Comparison of ENCODE assay signal across 15 cellular contexts in genomic region chr16:3574195-3574594, GRCh38. TPM values are rescaled to one million over a fixed set of nuclear protein-coding genes. Genes with fewer than 3 reads are reported as not detected.
DNase-seq lines count a peak whose midpoint lies in the region; ATAC-seq and TF ChIP-seq lines count a peak whose summit lies in the region.
"Had no signal": no experiment of that assay in that cellular context is flagged by ENCODE, and none has a peak within 500 bp of the region (broad histone marks: within the 10 kb centered on the region; RNA-seq: fewer than 3 reads in every experiment).

No MANE protein-coding gene starts in this region.

- peaks cover 44% of the 10 kb centered on the region for H3K4me1 Mint-ChIP-seq in activated T-cell treated with anti-CD3 and anti-CD28 coated beads, Interleukin-2, amount 50 U/mL, for 72 hours (ENCODE audit: low read depth)
- peaks cover 56% of the 10 kb centered on the region for H3K4me1 Mint-ChIP-seq in activated T-cell treated with anti-CD3 and anti-CD28 coated beads, Interleukin-2, amount 50 U/mL, for 4 hours (ENCODE audit: low read depth)
- peaks cover 53% of the 10 kb centered on the region for H3K4me1 Mint-ChIP-seq in central memory CD8-positive, alpha-beta T cell

- no peak for ATAC-seq in activated T-cell treated with anti-CD3 and anti-CD28 coated beads, Interleukin-2, amount 50 U/mL, for 72 hours (replicated peaks in 1 of 2)
- no peak for ATAC-seq in activated T-cell treated with anti-CD3 and anti-CD28 coated beads, Interleukin-2, amount 50 U/mL, for 4 hours
- ATAC-seq in central memory CD8-positive, alpha-beta T cell (replicated peaks; ENCODE audit: extremely low read depth, poor library complexity, severe bottlenecking) = no peak
- ATAC-seq in HG02970 (IDR thresholded peaks at IDR 0.05; ENCODE audit: low FRiP score, unreplicated experiment) = no peak
- ATAC-seq: K562, Right ventricle myocardium inferior had no signal

- peak overlapping the region; percentile 54 for H3K27ac Mint-ChIP-seq in activated T-cell treated with anti-CD3 and anti-CD28 coated beads, Interleukin-2, amount 50 U/mL, for 72 hours
- H3K27ac Mint-ChIP-seq in central memory CD8-positive, alpha-beta T cell (ENCODE audit: low read depth) = peak overlapping the region; percentile 25

- H3K36me3 Mint-ChIP-seq in activated T-cell treated with anti-CD3 and anti-CD28 coated beads, Interleukin-2, amount 50 U/mL, for 72 hours (ENCODE audit: insufficient read depth in 2 of 2) = peaks cover 15 to 17% of the 10 kb centered on the region in 2 donors
- peaks cover 17% of the 10 kb centered on the region for H3K36me3 Mint-ChIP-seq in activated T-cell treated with anti-CD3 and anti-CD28 coated beads, Interleukin-2, amount 50 U/mL, for 4 hours (ENCODE audit: insufficient read depth)
- H3K36me3 Mint-ChIP-seq in central memory CD8-positive, alpha-beta T cell (ENCODE audit: insufficient read depth) = peaks cover 39% of the 10 kb centered on the region

- H3K36me3 ChIP-seq in H7 (replicated peaks; ENCODE audit: control insufficient read depth, insufficient read depth, low read length) (no peaks in the 10 kb centered on the region), spleen (peaks cover 0 to 32% (median 4%) of the 10 kb centered on the region in 6 donors), tibial artery (no peaks in the 10 kb centered on the region)

- peaks cover 3 to 20% (median 15%) of the 10 kb centered on the region in 8 donors for H3K9me3 ChIP-seq in spleen
- peaks cover 0 to 12% (median 5%) of the 10 kb centered on the region in 3 donors for H3K9me3 ChIP-seq in tibial artery

- H3K27me3 Mint-ChIP-seq in activated T-cell treated with anti-CD3 and anti-CD28 coated beads, Interleukin-2, amount 50 U/mL, for 72 hours (ENCODE audit: low read depth) = no peaks in the 10 kb centered on the region
- no peaks in the 10 kb centered on the region for H3K27me3 Mint-ChIP-seq in activated T-cell treated with anti-CD3 and anti-CD28 coated beads, Interleukin-2, amount 50 U/mL, for 4 hours (ENCODE audit: low read depth)
- no peaks in the 10 kb centered on the region for H3K27me3 Mint-ChIP-seq in central memory CD8-positive, alpha-beta T cell

- H3K4me1 ChIP-seq in spleen (peaks cover 13 to 70% (median 39%) of the 10 kb centered on the region in 6 donors), tibial artery (peaks cover 0 to 6% (median 3%) of the 10 kb centered on the region in 4 donors)

- peak overlapping the region in 1 of 2 donors; percentile 99 for H3K4me3 Mint-ChIP-seq in activated T-cell treated with anti-CD3 and anti-CD28 coated beads, Interleukin-2, amount 50 U/mL, for 72 hours
- H3K4me3 Mint-ChIP-seq in activated T-cell treated with anti-CD3 and anti-CD28 coated beads, Interleukin-2, amount 50 U/mL, for 4 hours = no peak overlapping the region
- peak overlapping the region; percentile 99 for H3K4me3 Mint-ChIP-seq in central memory CD8-positive, alpha-beta T cell

- no peak for DNase-seq in activated T-cell treated with anti-CD3 and anti-CD28 coated beads, Interleukin-2, amount 50 U/mL, for 72 hours
- DNase-seq in activated T-cell treated with anti-CD3 and anti-CD28 coated beads, Interleukin-2, amount 50 U/mL, for 4 hours = no peak
- DNase-seq in H7 = peak; percentile 36
- DNase-seq in central memory CD8-positive, alpha-beta T cell (ENCODE audit: low spot score in 2 of 2) = no peak
- DNase-seq in spleen = peak; percentile 53
- DNase-seq in tibial artery = no peak
- DNase-seq: AML-193, GOT3, NCI-H146, NCI-H2107, NCI-H748 treated with DMSO at 0.1 percent for 48 hours, PC-9 had no signal

- WGBS in spleen, 5 donors = 87 to 94% (median 92%) methylated on average over 14 of the region's 14 CpGs

- H3K9me3 Mint-ChIP-seq in activated T-cell treated with anti-CD3 and anti-CD28 coated beads, Interleukin-2, amount 50 U/mL, for 72 hours = peaks cover 2 to 7% of the 10 kb centered on the region in 2 donors
- H3K9me3 Mint-ChIP-seq in activated T-cell treated with anti-CD3 and anti-CD28 coated beads, Interleukin-2, amount 50 U/mL, for 4 hours = peaks cover 8% of the 10 kb centered on the region
- H3K9me3 Mint-ChIP-seq in central memory CD8-positive, alpha-beta T cell = peaks cover 7% of the 10 kb centered on the region

- intact Hi-C loops in spleen (cut with DNase I; ENCODE audit: low total_unique reads) (no loop called here), tibial artery (cut with DNase I; ENCODE audit: low total_unique reads) (no loop called here)

- H3K27ac ChIP-seq in spleen (peak overlapping the region in 1 of 8 donors; percentile 91), tibial artery (no peak overlapping the region)
- H3K27ac ChIP-seq: PC-9 had no signal

- H3K27me3 ChIP-seq in H7 (ENCODE audit: control insufficient read depth, insufficient read depth, low read length) (no peaks in the 10 kb centered on the region), spleen (replicated peaks in 1 of 7) (peaks cover 0 to 6% (median 0%) of the 10 kb centered on the region in 7 donors), tibial artery (peaks cover 0 to 27% of the 10 kb centered on the region in 2 donors)

- no peak overlapping the region for H3K4me3 ChIP-seq in H7 (ENCODE audit: insufficient read depth, low read depth, low read length)
- no peak overlapping the region for H3K4me3 ChIP-seq in spleen
- H3K4me3 ChIP-seq in tibial artery = no peak overlapping the region
- H3K4me3 ChIP-seq: K562, PC-9 had no signal

- TF ChIP-seq CTCF in spleen (IDR thresholded peaks at IDR 0.05 in 8 of 11, conservative IDR thresholded peaks at IDR 0.05 in 3 of 11) (no peak), tibial artery (IDR thresholded peaks at IDR 0.05) (no peak)

- no peak for TF ChIP-seq POLR2A in spleen (IDR thresholded peaks at IDR 0.05)

RNA-seq across cellular contexts. Expression of gene NLRC3, which starts 3.0 kb away (rescaled TPM):
- 10 to 100 TPM; 24.1 to 28.8 TPM for total RNA-seq in activated T-cell treated with anti-CD3 and anti-CD28 coated beads, Interleukin-2, amount 50 U/mL, for 72 hours
- total RNA-seq in activated T-cell treated with anti-CD3 and anti-CD28 coated beads, Interleukin-2, amount 50 U/mL, for 4 hours = 1 to 10 TPM; 7.8 to 8.3 (median 7.9) TPM
- 0.03 and 0.11 TPM in 2 replicates for total RNA-seq in H7 (2014; rRNA removed; shearing (Covaris generic))
- 10 to 100 TPM; 21.2 to 34.0 (median 27.4) TPM for total RNA-seq in spleen
- 10 to 100 TPM in 2 of 3 donors, 1 to 10 TPM in 1; 8.6 to 15.2 (median 14.4) TPM for polyA plus RNA-seq in spleen
- total RNA-seq: PC-9 had no signal

RNA-seq across cellular contexts. Expression of gene SLX4, which starts 37.2 kb away (rescaled TPM):
- total RNA-seq in activated T-cell treated with anti-CD3 and anti-CD28 coated beads, Interleukin-2, amount 50 U/mL, for 72 hours = 10 to 100 TPM; 12.6 to 15.7 TPM
- 1 to 10 TPM; 7.6 to 9.1 (median 8.6) TPM for total RNA-seq in activated T-cell treated with anti-CD3 and anti-CD28 coated beads, Interleukin-2, amount 50 U/mL, for 4 hours
- 8.4 and 11.3 TPM in 2 replicates for total RNA-seq in H7 (2014; rRNA removed; shearing (Covaris generic))
- total RNA-seq in spleen = 1 to 10 TPM; 5.9 to 8.8 (median 7.3) TPM
- polyA plus RNA-seq in spleen = 1 to 10 TPM; 1.8 to 4.0 (median 2.4) TPM

Comparison
In these comparisons a context has a peak if more than half of its experiments do, and no peak if none do; other contexts are left out.
1. DNase-seq: peak in H7 (single experiment) and spleen (single experiment); none in activated T-cell treated with anti-CD3 and anti-CD28 coated beads, Interleukin-2, amount 50 U/mL, for 72 hours (0 of 2), activated T-cell treated with anti-CD3 and anti-CD28 coated beads, Interleukin-2, amount 50 U/mL, for 4 hours (single experiment), central memory CD8-positive, alpha-beta T cell (0 of 2) and tibial artery (0 of 2).